In the genomic region with DNA sequence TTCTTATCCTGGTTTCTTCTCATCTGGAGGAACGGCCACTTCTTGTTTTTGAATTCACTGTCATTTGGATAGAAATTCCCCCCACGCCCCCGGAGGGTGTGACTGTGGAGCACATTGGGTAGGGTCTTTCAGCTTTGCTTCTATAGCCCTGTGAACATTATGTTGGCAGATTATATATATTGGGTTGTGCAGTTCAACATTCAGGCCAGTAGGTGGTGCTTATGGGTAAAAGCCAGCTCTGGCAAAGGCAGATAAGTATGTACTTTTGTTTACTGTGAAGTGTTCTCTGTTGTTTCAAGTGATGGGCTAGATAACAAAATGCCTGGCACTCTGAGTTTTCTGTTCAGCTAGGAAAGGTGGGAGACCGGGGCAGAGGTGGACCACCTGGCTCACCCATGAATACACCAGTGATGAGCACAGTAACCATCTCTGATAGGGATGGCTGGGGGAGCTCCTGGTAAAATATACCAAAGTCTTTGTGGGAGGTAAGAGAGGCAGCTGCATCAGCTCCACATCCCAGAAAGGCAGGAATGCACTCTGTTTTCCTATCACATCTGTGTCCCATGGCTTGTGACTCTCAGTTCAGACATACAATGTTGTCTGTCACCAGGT, we compare ENCODE assay signal across 8 cellular contexts.
DNase-seq lines count a peak whose midpoint lies in the region; ATAC-seq and TF ChIP-seq lines count a peak whose summit lies in the region.

No MANE protein-coding gene starts in this region.

- WGBS in smooth muscle cell (ENCODE audit: low lambda C conversion rate) = 53% methylated on average over 4 of the region's 4 CpGs

- no peak overlapping the region for H3K9ac ChIP-seq in smooth muscle cell (ENCODE audit: low read depth)

- no peak overlapping the region for H3K4me2 ChIP-seq in smooth muscle cell

- no peaks in the 10 kb centered on the region for H3K27me3 ChIP-seq in smooth muscle cell (ENCODE audit: low read depth)

- no peaks in the 10 kb centered on the region for H3K36me3 ChIP-seq in smooth muscle cell (ENCODE audit: low read depth)

- no peak overlapping the region for H3K27ac ChIP-seq in smooth muscle cell (ENCODE audit: low read depth)

- H4K20me1 ChIP-seq in smooth muscle cell (ENCODE audit: low read depth) = no peaks in the 10 kb centered on the region

- no peaks in the 10 kb centered on the region for H3K4me1 ChIP-seq in smooth muscle cell (ENCODE audit: low read depth)

- TF ChIP-seq CTCF in AG09309 (IDR thresholded peaks at IDR 0.05; ENCODE audit: control insufficient read depth, insufficient read depth, low read depth, low read length, missing control alignments) (peak; percentile 58), fibroblast of villous mesenchyme (IDR thresholded peaks at IDR 0.05; ENCODE audit: insufficient read depth, low read depth, low read length) (peak; percentile 76), smooth muscle cell (IDR thresholded peaks at IDR 0.05; ENCODE audit: borderline replicate concordance, insufficient read depth, poor library complexity, severe bottlenecking) (peak; percentile 55)

- no peak overlapping the region for H3K4me3 ChIP-seq in AG09309 (ENCODE audit: control insufficient read depth, low read depth, low read length)
- no peak overlapping the region for H3K4me3 ChIP-seq in fibroblast of villous mesenchyme (ENCODE audit: low read depth, low read length)
- H3K4me3 ChIP-seq in smooth muscle cell = no peak overlapping the region

- DNase-seq in AG09309 (ENCODE audit: low read depth) (no peak), RPMI8226 (peak; percentile 33), fibroblast of villous mesenchyme (ENCODE audit: low read depth) (peak; percentile 48), smooth muscle cell (lab: John Stamatoyannopoulos, UW; ENCODE audit: unreplicated experiment) (no peak), NCI-H524 treated with DMSO at 0.1 percent for 48 hours (lab: John Stamatoyannopoulos, UW) (no peak)
- no peak for DNase-seq in activated naive CD4-positive, alpha-beta T cell treated with anti-CD3 and anti-CD28 coated beads, Interleukin-2, amount 50 U/mL, for 16 hours

- no peak overlapping the region for H2AFZ ChIP-seq in smooth muscle cell (ENCODE audit: low read depth)

- H3K9me3 ChIP-seq in smooth muscle cell (replicated peaks; ENCODE audit: low read depth) = peaks cover 19% of the 10 kb centered on the region

- no peaks in the 10 kb centered on the region for H3K79me2 ChIP-seq in smooth muscle cell (ENCODE audit: low read depth)

- ATAC-seq in GM18502 (IDR thresholded peaks at IDR 0.05; ENCODE audit: poor library complexity, unreplicated experiment) (peak; percentile 79), HG03565 (IDR thresholded peaks at IDR 0.05; ENCODE audit: unreplicated experiment) (peak; percentile 81)

- H3F3A ChIP-seq in smooth muscle cell (ENCODE audit: low read depth) = no peaks in the 10 kb centered on the region

Comparison
In these comparisons a context has a peak if more than half of its experiments do, and no peak if none do; other contexts are left out.
1. DNase-seq: peak in RPMI8226 (single experiment) and fibroblast of villous mesenchyme (single experiment); none in AG09309 (single experiment), smooth muscle cell (single experiment), NCI-H524 treated with DMSO at 0.1 percent for 48 hours (single experiment) and activated naive CD4-positive, alpha-beta T cell treated with anti-CD3 and anti-CD28 coated beads, Interleukin-2, amount 50 U/mL, for 16 hours (single experiment).
2. Peak in every context shown above with its lines, with median percentiles within 50 percentile points of each other: CTCF ChIP-seq.